Comparison of ENCODE assay signal across 9 cellular contexts in genomic region chr16:28878083-28878926, GRCh38. TPM values are rescaled to one million over a fixed set of nuclear protein-coding genes. Genes with fewer than 3 reads are reported as not detected.
A peak's percentile ranks its signal among the peaks of the same experiment; 100 is the strongest.
DNase-seq lines count a peak whose midpoint lies in the region; ATAC-seq, FAIRE-seq and TF ChIP-seq lines count a peak whose summit lies in the region.
"Had no signal": no experiment of that assay in that cellular context is flagged by ENCODE, and none has a peak within 500 bp of the region (broad histone marks: within the 10 kb centered on the region; RNA-seq: fewer than 3 reads in every experiment).

TSS of gene ATP2A1 (plus strand) at chr16:28878488. CDS start at chr16:28878672, 184 bp downstream.

- peak within 1 kb of the TSS; percentile 35; the same call in 1 of the 2 replicates for H4K8ac ChIP-seq in H1 (ENCODE audit: extremely low read depth, insufficient read depth, low read length)

- H2BK20ac ChIP-seq in H1 (ENCODE audit: low read length): no peak within 1 kb of the TSS

- FAIRE-seq in H1 (lab: Jason Lieb, UNC): no peak

- H4K91ac ChIP-seq in H1 (replicated peaks; ENCODE audit: insufficient read length, low read length): peak within 1 kb of the TSS; percentile 59

- peak within 1 kb of the TSS in 9 of 11 experiments; percentile 44 to 81 (median 75); a peak in 18 of 22 replicates for H3K27ac ChIP-seq in BLaER1 treated with 17β-estradiol and CSF1 and Interleukin-3, amounts not matched to agents 10 nM and 100 nM
- no peak within 1 kb of the TSS for H3K27ac ChIP-seq in MM.1S (ENCODE audit: low read length)
- no peak within 1 kb of the TSS for H3K27ac ChIP-seq in H1 (ENCODE audit: low read depth, low read length)
- no peak within 1 kb of the TSS for H3K27ac ChIP-seq in neural cell (ENCODE audit: low read length)

- peaks cover 0 to 41% (median 31%) of the 10 kb centered on the region in 11 experiments; a peak in 17 of 22 replicates for H4K20me1 ChIP-seq in BLaER1 treated with 17β-estradiol and CSF1 and Interleukin-3, amounts not matched to agents 10 nM and 100 nM
- H4K20me1 ChIP-seq in MM.1S (ENCODE audit: insufficient read depth, low read length): no peaks in the 10 kb centered on the region
- peaks cover 2 to 5% of the 10 kb centered on the region in 2 experiments for H4K20me1 ChIP-seq in H1 (replicated peaks in 1 of 2; ENCODE audit: control insufficient read depth in 1 of 2, insufficient read depth in 2 of 2, low read length in 2 of 2)
- no peaks in the 10 kb centered on the region for H4K20me1 ChIP-seq in neural cell (ENCODE audit: insufficient read depth)

- H3K4ac ChIP-seq in H1 (replicated peaks; ENCODE audit: insufficient read length, low read depth, low read length): no peak within 1 kb of the TSS

- H2BK12ac ChIP-seq in H1 (ENCODE audit: low read depth, low read length): no peak within 1 kb of the TSS

- no peak for TF ChIP-seq POLR2A in H1 (IDR thresholded peaks at IDR 0.05; ENCODE audit: control extremely low read depth in 1 of 2, low read depth in 2 of 2, low read length in 2 of 2)

- ATAC-seq in GM18517 (IDR thresholded peaks at IDR 0.05; ENCODE audit: unreplicated experiment): no peak

- H3K9me3 ChIP-seq in BLaER1 treated with 17β-estradiol and CSF1 and Interleukin-3, amounts not matched to agents 10 nM and 100 nM (replicated peaks in 1 of 11): no peaks in the 10 kb centered on the region
- no peaks in the 10 kb centered on the region for H3K9me3 ChIP-seq in MM.1S (replicated peaks; ENCODE audit: insufficient read depth, low read length)
- H3K9me3 ChIP-seq in H1 (ENCODE audit: insufficient read depth in 2 of 2, low read depth in 1 of 2, low read length in 1 of 2): no peaks in the 10 kb centered on the region
- no peaks in the 10 kb centered on the region for H3K9me3 ChIP-seq in neural cell (ENCODE audit: low read length)

- peak within 1 kb of the TSS; percentile 8 for H3K56ac ChIP-seq in H1 (replicated peaks; ENCODE audit: insufficient read length, low read depth, low read length)

- CTCF ChIA-PET in H1 (lab: Charles Lee; ENCODE audit: partially characterized antibody): interaction anchor here (0.9 to 2.7 kb wide), 4 partner anchors 9 to 66 kb away, joined by 3 to 18 read pairs (median 4); no protein-coding TSS in a partner anchor

- H3K36me3 ChIP-seq in BLaER1 treated with 17β-estradiol and CSF1 and Interleukin-3, amounts not matched to agents 10 nM and 100 nM: peaks cover 15 to 33% (median 20%) of the 10 kb centered on the region in 11 experiments
- H3K36me3 ChIP-seq in MM.1S (replicated peaks; ENCODE audit: insufficient read depth, low read length) (no peaks in the 10 kb centered on the region), H1 (ENCODE audit: control insufficient read depth in 2 of 4, insufficient read depth in 4 of 4, low read length in 3 of 4) (peaks cover 0 to 2% (median 0%) of the 10 kb centered on the region in 4 experiments; a peak in 2 of 8 replicates), neural cell (ENCODE audit: insufficient read depth, low read length) (no peaks in the 10 kb centered on the region)

- no peak within 1 kb of the TSS for H3K23ac ChIP-seq in H1 (ENCODE audit: insufficient read length)

- no peak within 1 kb of the TSS for H2BK15ac ChIP-seq in H1 (ENCODE audit: low read length)

- POLR2A ChIA-PET in H1 (lab: Charles Lee; ENCODE audit: partially characterized antibody): interaction anchor here (0.7 to 13.3 kb wide), 12 partner anchors 8 to 95 kb away, joined by 3 to 164 read pairs (median 6); partner anchors contain the start of genes ATXN2L, RABEP2, SH2B1 and TUFM

- no peak within 1 kb of the TSS for H2AK5ac ChIP-seq in H1 (ENCODE audit: low read depth, low read length)

- H2BK5ac ChIP-seq in H1 (ENCODE audit: low read depth, low read length): no peak within 1 kb of the TSS

- peak within 1 kb of the TSS; percentile 66 to 80 (median 75) for H3K4me3 ChIP-seq in BLaER1 treated with 17β-estradiol and CSF1 and Interleukin-3, amounts not matched to agents 10 nM and 100 nM
- H3K4me3 ChIP-seq in MM.1S (ENCODE audit: low read length): peak within 1 kb of the TSS; percentile 87
- H3K4me3 ChIP-seq in H1 (ENCODE audit: extremely low read depth in 1 of 4, insufficient read depth in 2 of 4, low read depth in 3 of 4, low read length in 4 of 4): peak within 1 kb of the TSS; percentile 61 to 78 (median 68)
- H3K4me3 ChIP-seq in neural cell (ENCODE audit: low read length): peak within 1 kb of the TSS; percentile 83

- H3K79me2 ChIP-seq in MM.1S (ENCODE audit: low read length) (no peaks in the 10 kb centered on the region), H1 (ENCODE audit: control insufficient read depth in 1 of 2, insufficient read depth in 2 of 2, low read length in 2 of 2) (no peaks in the 10 kb centered on the region), neural cell (replicated peaks; ENCODE audit: insufficient read depth, low read length) (no peaks in the 10 kb centered on the region)

- H3K9me2 ChIP-seq in MM.1S (replicated peaks; ENCODE audit: insufficient read depth, low read length) (no peaks in the 10 kb centered on the region), neural cell (ENCODE audit: insufficient read depth, low read length) (no peaks in the 10 kb centered on the region)

- peaks cover 13% of the 10 kb centered on the region for H3K23me2 ChIP-seq in H1 (ENCODE audit: low read depth, low read length)

- H3K4me1 ChIP-seq in BLaER1 treated with 17β-estradiol and CSF1 and Interleukin-3, amounts not matched to agents 10 nM and 100 nM: peaks cover 28 to 89% (median 73%) of the 10 kb centered on the region in 10 experiments
- peaks cover 6% of the 10 kb centered on the region; the same call in 1 of the 2 replicates for H3K4me1 ChIP-seq in MM.1S (ENCODE audit: low read length)
- H3K4me1 ChIP-seq in H1 (replicated peaks in 1 of 4; ENCODE audit: control insufficient read depth in 3 of 4, insufficient read depth in 4 of 4, low read length in 3 of 4): peaks cover 0 to 37% (median 26%) of the 10 kb centered on the region in 4 experiments; a peak in 6 of 7 replicates

- 83% methylated on average over 21 of the region's 25 CpGs; no CpG with 5 or more reads in 1 of the 2 experiments for WGBS in H1 (ENCODE audit: extremely low coverage in 1 of 2, insufficient coverage in 1 of 2, insufficient read length in 1 of 2, insufficient replicate concordance in 2 of 2, low coverage in 1 of 2, low lambda C conversion rate in 2 of 2, missing lambda C conversion rate in 1 of 2), 2 experiments

- H2AFZ ChIP-seq in MM.1S (ENCODE audit: low read length) (peak within 1 kb of the TSS; percentile 99), H1 (ENCODE audit: low read length) (no peak within 1 kb of the TSS), neural cell (ENCODE audit: low read depth, low read length) (peak within 1 kb of the TSS; percentile 73)

- no peak for DNase-seq in MM.1S
- no peak for DNase-seq in H1 (ENCODE audit: low read depth in 1 of 2, low spot score in 2 of 2)
- DNase-seq in NCI-H2107 treated with DMSO at 0.1 percent for 48 hours (lab: John Stamatoyannopoulos, UW; ENCODE audit: unreplicated experiment): no peak
- DNase-seq in NCI-H2029 (lab: John Stamatoyannopoulos, UW): no peak
- DNase-seq in 8988T: no peak
- DNase-seq: NCI-H446 treated with DMSO at 0.1 percent for 48 hours had no signal

- no peak for TF ChIP-seq EP300 in H1 (IDR thresholded peaks at IDR 0.05; ENCODE audit: borderline replicate concordance in 1 of 2, low read depth in 2 of 2, low read length in 2 of 2)
- TF ChIP-seq EP300 in neural cell (conservative IDR thresholded peaks at IDR 0.05; ENCODE audit: poor library complexity, severe bottlenecking): no peak

- H3K18ac ChIP-seq in H1 (ENCODE audit: extremely low read depth, low read length): 0 out of 2 replicates have a peak within 1 kb of the TSS, but pooled peaks have one; percentile 71

- peak within 1 kb of the TSS; percentile 82 to 100 (median 98) for H3K4me2 ChIP-seq in BLaER1 treated with 17β-estradiol and CSF1 and Interleukin-3, amounts not matched to agents 10 nM and 100 nM
- H3K4me2 ChIP-seq in MM.1S (ENCODE audit: low read depth, low read length) (peak within 1 kb of the TSS; percentile 95), H1 (ENCODE audit: insufficient read depth in 1 of 2, low read depth in 2 of 2, low read length in 2 of 2) (peak within 1 kb of the TSS; percentile 78 to 84), neural cell (ENCODE audit: low read length) (peak within 1 kb of the TSS; percentile 62)

- no peak for TF ChIP-seq RAD21 in H1 (IDR thresholded peaks at IDR 0.05 in 1 of 2, conservative IDR thresholded peaks at IDR 0.05 in 1 of 2; ENCODE audit: low read depth in 2 of 2, low read length in 2 of 2)
- TF ChIP-seq RAD21 in neural cell (conservative IDR thresholded peaks at IDR 0.05): no peak

- peak within 1 kb of the TSS; percentile 72 to 86 (median 82) for H3K9ac ChIP-seq in BLaER1 treated with 17β-estradiol and CSF1 and Interleukin-3, amounts not matched to agents 10 nM and 100 nM
- H3K9ac ChIP-seq in MM.1S (ENCODE audit: low read length) (peak within 1 kb of the TSS; percentile 68; the same call in 1 of the 2 replicates), H1 (replicated peaks in 1 of 4; ENCODE audit: extremely low read depth in 1 of 4, low read depth in 3 of 4, low read length in 3 of 4) (peak within 1 kb of the TSS; percentile 69 to 77 (median 72)), neural cell (ENCODE audit: low read length) (peak within 1 kb of the TSS; percentile 68)

- peak within 1 kb of the TSS; percentile 18 for H3K14ac ChIP-seq in H1 (ENCODE audit: insufficient read length)

- H2BK120ac ChIP-seq in H1 (replicated peaks; ENCODE audit: low read depth, low read length): no peak within 1 kb of the TSS

- no peaks in the 10 kb centered on the region for H3K27me3 ChIP-seq in BLaER1 treated with 17β-estradiol and CSF1 and Interleukin-3, amounts not matched to agents 10 nM and 100 nM
- H3K27me3 ChIP-seq in MM.1S (replicated peaks; ENCODE audit: insufficient read depth, low read length) (no peaks in the 10 kb centered on the region), H1 (replicated peaks in 1 of 4; ENCODE audit: control insufficient read depth in 3 of 4, extremely low read depth in 1 of 4, insufficient read depth in 3 of 4, low read length in 3 of 4) (peaks cover 0 to 8% (median 7%) of the 10 kb centered on the region in 4 experiments; a peak in 2 of 7 replicates), neural cell (ENCODE audit: insufficient read depth, low read depth, low read length) (no peaks in the 10 kb centered on the region)

- no peaks in the 10 kb centered on the region; the same call in none of the 2 replicates for H3K79me1 ChIP-seq in H1 (ENCODE audit: low read depth, low read length)

- TF ChIP-seq CTCF in MM.1S (IDR thresholded peaks at IDR 0.05; ENCODE audit: low read length) (no peak), H1 (IDR thresholded peaks at IDR 0.05; ENCODE audit: control extremely low read depth in 1 of 3, insufficient read depth in 1 of 3, low read depth in 1 of 3, low read length in 3 of 3) (no peak), neural cell (IDR thresholded peaks at IDR 0.05; ENCODE audit: poor library complexity, severe bottlenecking) (no peak)

- H4K5ac ChIP-seq in H1 (ENCODE audit: insufficient read length, low read depth, low read length): peak within 1 kb of the TSS; percentile 25

- H3F3A ChIP-seq in MM.1S (ENCODE audit: insufficient read depth, low read length): no peaks in the 10 kb centered on the region
- no peaks in the 10 kb centered on the region for H3F3A ChIP-seq in neural cell (ENCODE audit: insufficient read depth, low read length, poor library complexity, severe bottlenecking)

RNA-seq across cellular contexts. Expression of gene ATP2A1, which starts in this region (rescaled TPM):
- total RNA-seq in H1 (2021; fragmentation: NEBNext Ultra II Directional; extraction: Animal tissue kit (Norgen Biotek cat#: 25700)): 2.4 and 3.0 TPM in 2 replicates
- polyA plus RNA-seq in H1 (2011; rRNA removed) (1.7 and 3.1 TPM in 2 replicates), neural cell (0.06 and 0.54 TPM in 2 replicates)
- 1.9 TPM for polyA plus RNA-seq in H1 (2011; cell fraction: cytosol; rRNA removed)
- polyA plus RNA-seq in H1 (2011; cell fraction: nucleus; rRNA removed): 10.5 TPM
- polyA plus RNA-seq in H1 (2012, experiment 1 of 2): 4.4 to 10.5 TPM (median 6.1 TPM) in 4 replicates
- polyA plus RNA-seq in H1 (2012, experiment 2 of 2): 1.4 TPM
- polyA plus RNA-seq in H1 (2013, experiment 1 of 2): 2.6 TPM
- polyA plus RNA-seq in H1 (2013, experiment 2 of 2): 1.5 TPM
- 1.3 and 2.0 TPM in 2 replicates for polyA minus RNA-seq in H1 (2011; rRNA and poly(A)+ RNA removed)
- polyA minus RNA-seq in H1 (2011; cell fraction: cytosol; rRNA and poly(A)+ RNA removed): 1.4 TPM
- 14.5 TPM for polyA minus RNA-seq in H1 (2011; cell fraction: nucleus; rRNA and poly(A)+ RNA removed)
- 0.23 and 1.2 TPM in 2 replicates for polyA minus RNA-seq in neural cell

Comparison
In these comparisons a context has a peak if more than half of its experiments do, and no peak if none do; other contexts are left out.
1. H3K27ac ChIP-seq: peak in BLaER1 treated with 17β-estradiol and CSF1 and Interleukin-3, amounts not matched to agents 10 nM and 100 nM (9 of 11); none in MM.1S (single experiment), H1 (single experiment) and neural cell (single experiment).
2. Peak in every context shown above with its lines, with median percentiles within 50 percentile points of each other: H3K4me2 ChIP-seq, H3K4me3 ChIP-seq and H3K9ac ChIP-seq.